8 cellular contexts compared by ENCODE assay signal in genomic region chr13:113489171-113489548, GRCh38. TPM values are rescaled to one million over a fixed set of nuclear protein-coding genes. Genes with fewer than 3 reads are reported as not detected.
DNase-seq lines count a peak whose midpoint lies in the region; TF ChIP-seq lines count a peak whose summit lies in the region.

No MANE protein-coding gene starts in this region.

- no peaks in the 10 kb centered on the region for H3K9me3 ChIP-seq in SJSA1 (replicated peaks)
- H3K9me3 ChIP-seq in skeletal muscle tissue (ENCODE audit: control insufficient read depth in 3 of 3, low read length in 3 of 3), result no peaks in the 10 kb centered on the region

- in situ Hi-C loops in ACHN (cut with HindIII; ENCODE audit: low pct_ligation_motif_present, low pct_unique_long_range_greater_than_20kb, low sequenced_read_pairs), result no loop called here

- H3K4me3 ChIP-seq in SJSA1 (peak overlapping the region; percentile 92), fibroblast of pulmonary artery (replicated peaks; ENCODE audit: low read depth, low read length) (peak overlapping the region; percentile 88), skeletal muscle tissue (ENCODE audit: low read length in 3 of 3) (peak overlapping the region; percentile 79 to 88 (median 81))

- H3K36me3 ChIP-seq in SJSA1, result peaks cover 24% of the 10 kb centered on the region
- H3K36me3 ChIP-seq in skeletal muscle tissue (ENCODE audit: control insufficient read depth in 3 of 3, insufficient read depth in 3 of 3, low read length in 3 of 3), result no peaks in the 10 kb centered on the region

- H3K27me3 ChIP-seq in SJSA1 (replicated peaks), result no peaks in the 10 kb centered on the region
- H3K27me3 ChIP-seq in skeletal muscle tissue (ENCODE audit: control insufficient read depth in 3 of 3, insufficient read depth in 3 of 3, low read length in 3 of 3), result no peaks in the 10 kb centered on the region

- no peak for TF ChIP-seq CTCF in fibroblast of pulmonary artery (IDR thresholded peaks at IDR 0.05; ENCODE audit: low read length, missing control alignments)

- DNase-seq in NCI-H1105 treated with DMSO at 0.1 percent for 48 hours (lab: John Stamatoyannopoulos, UW) (peak; percentile 33), NCI-H1105 (lab: John Stamatoyannopoulos, UW) (no peak), SJSA1 (ENCODE audit: low read depth in 1 of 2, low spot score in 2 of 2) (no peak), fibroblast of pulmonary artery (ENCODE audit: low read depth) (no peak), anterior cingulate cortex (lab: John Stamatoyannopoulos, UW) (no peak), NCI-H2227 treated with DMSO at 0.1 percent for 48 hours (lab: John Stamatoyannopoulos, UW) (no peak), ACHN (no peak)

- H3K9ac ChIP-seq in skeletal muscle tissue (ENCODE audit: low read depth in 1 of 3, low read length in 3 of 3), result peak overlapping the region; percentile 77 to 87 (median 77)

- H3K4me1 ChIP-seq in SJSA1 (replicated peaks) (peaks cover 31% of the 10 kb centered on the region), skeletal muscle tissue (ENCODE audit: control insufficient read depth in 3 of 3, insufficient read depth in 3 of 3, low read length in 3 of 3) (peaks cover 59 to 74% (median 70%) of the 10 kb centered on the region in 3 donors)

- H3K27ac ChIP-seq in SJSA1 (no peak overlapping the region), skeletal muscle tissue (ENCODE audit: low read depth, low read length) (no peak overlapping the region)

RNA-seq across cellular contexts. Expression of gene DCUN1D2, which starts 1.4 kb away (rescaled TPM):
- total RNA-seq in SJSA1 (2014; rRNA removed; shearing (Covaris generic)), result 10.7 and 17.8 TPM in 2 replicates
- total RNA-seq in skeletal muscle tissue, result 7.8 TPM

RNA-seq across cellular contexts. Expression of gene ADPRHL1, which starts 35.9 kb away (rescaled TPM):
- 6.3 and 10.5 TPM in 2 replicates for total RNA-seq in SJSA1 (2014; rRNA removed; shearing (Covaris generic))
- total RNA-seq in skeletal muscle tissue, result 124 TPM

Comparison
In these comparisons a context has a peak if more than half of its experiments do, and no peak if none do; other contexts are left out.
1. RNA of gene ADPRHL1, which starts 35.9 kb away (total RNA-seq): 124 TPM in skeletal muscle tissue (single experiment); 6.3 to 10.5 TPM in SJSA1; every median in the first group is over 10 times any median in the second.
2. Peak in every context shown above with its lines, with median percentiles within 50 percentile points of each other: H3K4me3 ChIP-seq.